In genomic region chr17:17054636-17055035, GRCh38 we compare ENCODE assay signal across 2 cellular contexts.
TF ChIP-seq lines count a peak whose summit lies in the region.

No MANE protein-coding gene starts in this region.

TF ChIP-seq in A549, 52 proteins besides CTCF, POLR2A, EP300 and RAD21 (continued from another document):
- no peak for TF ChIP-seq BCL3 (IDR thresholded peaks at IDR 0.05)
- no peak for TF ChIP-seq KDM5A (IDR thresholded peaks at IDR 0.05)
- TF ChIP-seq E2F6 (IDR thresholded peaks at IDR 0.05; ENCODE audit: borderline replicate concordance, low read depth): no peak
- no peak for TF ChIP-seq MAZ (IDR thresholded peaks at IDR 0.05; ENCODE audit: borderline replicate concordance, low read depth, low read length)
- no peak for TF ChIP-seq KDM1A (IDR thresholded peaks at IDR 0.05; ENCODE audit: low read depth)
- no peak for TF ChIP-seq CHD2 (IDR thresholded peaks at IDR 0.05; ENCODE audit: low read length, partially characterized antibody)
- no peak for TF ChIP-seq FOSB (CRISPR knock-in tag; IDR thresholded peaks at IDR 0.05)
- no peak for TF ChIP-seq JUNB (IDR thresholded peaks at IDR 0.05)
- no peak for TF ChIP-seq JUN (IDR thresholded peaks at IDR 0.05)
- TF ChIP-seq SREBF2 (IDR thresholded peaks at IDR 0.05): no peak
- TF ChIP-seq HMGXB4 (CRISPR knock-in tag; IDR thresholded peaks at IDR 0.05; ENCODE audit: borderline replicate concordance): no peak
- no peak for TF ChIP-seq FOSL2 (IDR thresholded peaks at IDR 0.05)
- no peak for TF ChIP-seq FOSL2 (CRISPR knock-in tag; IDR thresholded peaks at IDR 0.05)
- TF ChIP-seq ZFP36 (IDR thresholded peaks at IDR 0.05; ENCODE audit: borderline replicate concordance, partially characterized antibody): no peak
- TF ChIP-seq ZSCAN20 (CRISPR knock-in tag; IDR thresholded peaks at IDR 0.05): no peak

TF ChIP-seq in GM23338, 12 proteins besides CTCF, POLR2A, EP300 and RAD21 (continued from another document):
- no peak for TF ChIP-seq REST (IDR thresholded peaks at IDR 0.05; ENCODE audit: unreplicated experiment)
- TF ChIP-seq POLR2AphosphoS5 (IDR thresholded peaks at IDR 0.05; ENCODE audit: low read depth): no peak
- TF ChIP-seq EZH2 (IDR thresholded peaks at IDR 0.05; ENCODE audit: low read depth, unreplicated experiment): no peak
- TF ChIP-seq ETS1 (IDR thresholded peaks at IDR 0.05): no peak
- TF ChIP-seq ZNF462 (CRISPR knock-in tag; IDR thresholded peaks at IDR 0.05): no peak
- TF ChIP-seq STAT1 (IDR thresholded peaks at IDR 0.05; ENCODE audit: unreplicated experiment): no peak
- TF ChIP-seq ZNF114 (CRISPR knock-in tag; IDR thresholded peaks at IDR 0.05): no peak
- TF ChIP-seq EZH2phosphoT487 (IDR thresholded peaks at IDR 0.05; ENCODE audit: unreplicated experiment): no peak
- TF ChIP-seq JUNB (IDR thresholded peaks at IDR 0.05; ENCODE audit: unreplicated experiment): no peak
- TF ChIP-seq NANOG (IDR thresholded peaks at IDR 0.05; ENCODE audit: borderline replicate concordance): no peak
- TF ChIP-seq CREB1 (CRISPR knock-in tag; IDR thresholded peaks at IDR 0.05; ENCODE audit: low read depth): no peak
